1 cellular context compared by ENCODE assay signal in genomic region chr3:59386165-59386564, GRCh38.
A peak's percentile ranks its signal among the peaks of the same experiment; 100 is the strongest.
TF ChIP-seq lines count a peak whose summit lies in the region.

No MANE protein-coding gene starts in this region.

TF ChIP-seq in GM12878, 131 proteins besides CTCF, POLR2A, EP300 and RAD21 (continued from another document and continues in another):
- TF ChIP-seq RUNX3 (IDR thresholded peaks at IDR 0.05; ENCODE audit: low read length), result peak; percentile 90
- peak; percentile 56 to 79; a peak in 3 of 4 replicates for TF ChIP-seq BHLHE40 (IDR thresholded peaks at IDR 0.05; ENCODE audit: borderline replicate concordance in 1 of 2, low read depth in 2 of 2, low read length in 1 of 2)
- TF ChIP-seq, protein P1, sequence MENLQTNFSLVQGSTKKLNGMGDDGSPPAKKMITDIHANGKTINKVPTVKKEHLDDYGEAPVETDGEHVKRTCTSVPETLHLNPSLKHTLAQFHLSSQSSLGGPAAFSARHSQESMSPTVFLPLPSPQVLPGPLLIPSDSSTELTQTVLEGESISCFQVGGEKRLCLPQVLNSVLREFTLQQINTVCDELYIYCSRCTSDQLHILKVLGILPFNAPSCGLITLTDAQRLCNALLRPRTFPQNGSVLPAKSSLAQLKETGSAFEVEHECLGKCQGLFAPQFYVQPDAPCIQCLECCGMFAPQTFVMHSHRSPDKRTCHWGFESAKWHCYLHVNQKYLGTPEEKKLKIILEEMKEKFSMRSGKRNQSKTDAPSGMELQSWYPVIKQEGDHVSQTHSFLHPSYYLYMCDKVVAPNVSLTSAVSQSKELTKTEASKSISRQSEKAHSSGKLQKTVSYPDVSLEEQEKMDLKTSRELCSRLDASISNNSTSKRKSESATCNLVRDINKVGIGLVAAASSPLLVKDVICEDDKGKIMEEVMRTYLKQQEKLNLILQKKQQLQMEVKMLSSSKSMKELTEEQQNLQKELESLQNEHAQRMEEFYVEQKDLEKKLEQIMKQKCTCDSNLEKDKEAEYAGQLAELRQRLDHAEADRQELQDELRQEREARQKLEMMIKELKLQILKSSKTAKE (IDR thresholded peaks at IDR 0.05; ENCODE audit: low read depth, poor library complexity, severe bottlenecking), result peak; percentile 94
- TF ChIP-seq CREB1 (IDR thresholded peaks at IDR 0.05; ENCODE audit: low read depth), result peak; percentile 53; the same call in 1 of the 2 replicates
- TF ChIP-seq MEF2B (IDR thresholded peaks at IDR 0.05; ENCODE audit: partially characterized antibody, poor library complexity, severe bottlenecking), result peak; percentile 86
- TF ChIP-seq ASH2L (IDR thresholded peaks at IDR 0.05; ENCODE audit: borderline replicate concordance, low read depth), result no peak
- peak; percentile 94 for TF ChIP-seq EED (IDR thresholded peaks at IDR 0.05; ENCODE audit: low read depth)
- TF ChIP-seq POU2F2 (IDR thresholded peaks at IDR 0.05; ENCODE audit: borderline replicate concordance, low read depth, low read length), result peak; percentile 78; the same call in 2 of the 3 replicates
- no peak for TF ChIP-seq IRF5 (IDR thresholded peaks at IDR 0.05; ENCODE audit: borderline replicate concordance)
- TF ChIP-seq TCF3 (IDR thresholded peaks at IDR 0.05; ENCODE audit: borderline replicate concordance, insufficient read depth, low read depth, low read length), result 0 out of 2 replicates have a peak, but pooled peaks have one; percentile 32
- TF ChIP-seq JUNB (IDR thresholded peaks at IDR 0.05), result peak; percentile 100
- TF ChIP-seq, protein P2, sequence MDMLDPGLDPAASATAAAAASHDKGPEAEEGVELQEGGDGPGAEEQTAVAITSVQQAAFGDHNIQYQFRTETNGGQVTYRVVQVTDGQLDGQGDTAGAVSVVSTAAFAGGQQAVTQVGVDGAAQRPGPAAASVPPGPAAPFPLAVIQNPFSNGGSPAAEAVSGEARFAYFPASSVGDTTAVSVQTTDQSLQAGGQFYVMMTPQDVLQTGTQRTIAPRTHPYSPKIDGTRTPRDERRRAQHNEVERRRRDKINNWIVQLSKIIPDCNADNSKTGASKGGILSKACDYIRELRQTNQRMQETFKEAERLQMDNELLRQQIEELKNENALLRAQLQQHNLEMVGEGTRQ (IDR thresholded peaks at IDR 0.05; ENCODE audit: borderline replicate concordance, low read depth, low read length), result no peak
- no peak for TF ChIP-seq SUZ12 (IDR thresholded peaks at IDR 0.05; ENCODE audit: unreplicated experiment)
- peak; percentile 57; the same call in 1 of the 2 replicates for TF ChIP-seq TCF12 (IDR thresholded peaks at IDR 0.05; ENCODE audit: low read depth, low read length)
- TF ChIP-seq MEF2A (IDR thresholded peaks at IDR 0.05; ENCODE audit: insufficient read depth, low read depth, low read length), result peak; percentile 96
- TF ChIP-seq ZBTB40 (IDR thresholded peaks at IDR 0.05; ENCODE audit: borderline replicate concordance), result peak; percentile 10; the same call in 1 of the 2 replicates
- TF ChIP-seq POLR2AphosphoS2 (IDR thresholded peaks at IDR 0.05; ENCODE audit: low read depth, low read length), result no peak
- peak; percentile 99 for TF ChIP-seq BCL11A (IDR thresholded peaks at IDR 0.05; ENCODE audit: low read depth, low read length)
- peak in 1 of 2 experiments; percentile 93; a peak in 1 of 4 replicates for TF ChIP-seq CEBPB (IDR thresholded peaks at IDR 0.05; ENCODE audit: borderline replicate concordance in 1 of 2, low read depth in 2 of 2, low read length in 2 of 2)
- TF ChIP-seq ATF7 (IDR thresholded peaks at IDR 0.05; ENCODE audit: low read depth), result peak; percentile 95
- peak; percentile 89 for TF ChIP-seq BMI1 (IDR thresholded peaks at IDR 0.05; ENCODE audit: borderline replicate concordance)
- no peak for TF ChIP-seq YBX1 (IDR thresholded peaks at IDR 0.05)
- peak; percentile 83 for TF ChIP-seq PAX5 (IDR thresholded peaks at IDR 0.05; ENCODE audit: borderline replicate concordance, low read depth, low read length)
- TF ChIP-seq, protein P3, sequence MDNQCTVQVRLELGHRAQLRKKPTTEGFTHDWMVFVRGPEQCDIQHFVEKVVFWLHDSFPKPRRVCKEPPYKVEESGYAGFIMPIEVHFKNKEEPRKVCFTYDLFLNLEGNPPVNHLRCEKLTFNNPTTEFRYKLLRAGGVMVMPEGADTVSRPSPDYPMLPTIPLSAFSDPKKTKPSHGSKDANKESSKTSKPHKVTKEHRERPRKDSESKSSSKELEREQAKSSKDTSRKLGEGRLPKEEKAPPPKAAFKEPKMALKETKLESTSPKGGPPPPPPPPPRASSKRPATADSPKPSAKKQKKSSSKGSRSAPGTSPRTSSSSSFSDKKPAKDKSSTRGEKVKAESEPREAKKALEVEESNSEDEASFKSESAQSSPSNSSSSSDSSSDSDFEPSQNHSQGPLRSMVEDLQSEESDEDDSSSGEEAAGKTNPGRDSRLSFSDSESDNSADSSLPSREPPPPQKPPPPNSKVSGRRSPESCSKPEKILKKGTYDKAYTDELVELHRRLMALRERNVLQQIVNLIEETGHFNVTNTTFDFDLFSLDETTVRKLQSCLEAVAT (IDR thresholded peaks at IDR 0.05), result no peak
- TF ChIP-seq, protein P4, sequence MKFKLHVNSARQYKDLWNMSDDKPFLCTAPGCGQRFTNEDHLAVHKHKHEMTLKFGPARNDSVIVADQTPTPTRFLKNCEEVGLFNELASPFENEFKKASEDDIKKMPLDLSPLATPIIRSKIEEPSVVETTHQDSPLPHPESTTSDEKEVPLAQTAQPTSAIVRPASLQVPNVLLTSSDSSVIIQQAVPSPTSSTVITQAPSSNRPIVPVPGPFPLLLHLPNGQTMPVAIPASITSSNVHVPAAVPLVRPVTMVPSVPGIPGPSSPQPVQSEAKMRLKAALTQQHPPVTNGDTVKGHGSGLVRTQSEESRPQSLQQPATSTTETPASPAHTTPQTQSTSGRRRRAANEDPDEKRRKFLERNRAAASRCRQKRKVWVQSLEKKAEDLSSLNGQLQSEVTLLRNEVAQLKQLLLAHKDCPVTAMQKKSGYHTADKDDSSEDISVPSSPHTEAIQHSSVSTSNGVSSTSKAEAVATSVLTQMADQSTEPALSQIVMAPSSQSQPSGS (IDR thresholded peaks at IDR 0.05; ENCODE audit: low read length), result peak; percentile 98
- TF ChIP-seq DPF2 (IDR thresholded peaks at IDR 0.05), result peak; percentile 99
- TF ChIP-seq NRF1 (conservative IDR thresholded peaks at IDR 0.05; ENCODE audit: low read depth, low read length), result no peak
- TF ChIP-seq NBN (IDR thresholded peaks at IDR 0.05), result peak; percentile 79
- no peak for TF ChIP-seq STAT1 (conservative IDR thresholded peaks at IDR 0.05)
- TF ChIP-seq TAF1 (IDR thresholded peaks at IDR 0.05; ENCODE audit: borderline replicate concordance, low read depth, low read length), result no peak
- TF ChIP-seq NR2F1 (conservative IDR thresholded peaks at IDR 0.05), result no peak
- TF ChIP-seq BCL3 (IDR thresholded peaks at IDR 0.05; ENCODE audit: borderline replicate concordance, insufficient read depth, low read depth, low read length, poor library complexity, severe bottlenecking), result peak; percentile 94
- no peak for TF ChIP-seq KDM1A (IDR thresholded peaks at IDR 0.05; ENCODE audit: borderline replicate concordance)
- peak; percentile 98; the same call in 1 of the 2 replicates for TF ChIP-seq BACH1 (IDR thresholded peaks at IDR 0.05; ENCODE audit: borderline replicate concordance)
- TF ChIP-seq, protein P5, sequence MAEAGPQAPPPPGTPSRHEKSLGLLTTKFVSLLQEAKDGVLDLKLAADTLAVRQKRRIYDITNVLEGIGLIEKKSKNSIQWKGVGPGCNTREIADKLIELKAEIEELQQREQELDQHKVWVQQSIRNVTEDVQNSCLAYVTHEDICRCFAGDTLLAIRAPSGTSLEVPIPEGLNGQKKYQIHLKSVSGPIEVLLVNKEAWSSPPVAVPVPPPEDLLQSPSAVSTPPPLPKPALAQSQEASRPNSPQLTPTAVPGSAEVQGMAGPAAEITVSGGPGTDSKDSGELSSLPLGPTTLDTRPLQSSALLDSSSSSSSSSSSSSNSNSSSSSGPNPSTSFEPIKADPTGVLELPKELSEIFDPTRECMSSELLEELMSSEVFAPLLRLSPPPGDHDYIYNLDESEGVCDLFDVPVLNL (IDR thresholded peaks at IDR 0.05; ENCODE audit: low read depth, low read length), result no peak
- TF ChIP-seq ZBTB11 (CRISPR knock-in tag; IDR thresholded peaks at IDR 0.05), result no peak
- TF ChIP-seq IRF3 (IDR thresholded peaks at IDR 0.05), result no peak
